ENCODE assay signal across 1 cellular context in the genomic region with DNA sequence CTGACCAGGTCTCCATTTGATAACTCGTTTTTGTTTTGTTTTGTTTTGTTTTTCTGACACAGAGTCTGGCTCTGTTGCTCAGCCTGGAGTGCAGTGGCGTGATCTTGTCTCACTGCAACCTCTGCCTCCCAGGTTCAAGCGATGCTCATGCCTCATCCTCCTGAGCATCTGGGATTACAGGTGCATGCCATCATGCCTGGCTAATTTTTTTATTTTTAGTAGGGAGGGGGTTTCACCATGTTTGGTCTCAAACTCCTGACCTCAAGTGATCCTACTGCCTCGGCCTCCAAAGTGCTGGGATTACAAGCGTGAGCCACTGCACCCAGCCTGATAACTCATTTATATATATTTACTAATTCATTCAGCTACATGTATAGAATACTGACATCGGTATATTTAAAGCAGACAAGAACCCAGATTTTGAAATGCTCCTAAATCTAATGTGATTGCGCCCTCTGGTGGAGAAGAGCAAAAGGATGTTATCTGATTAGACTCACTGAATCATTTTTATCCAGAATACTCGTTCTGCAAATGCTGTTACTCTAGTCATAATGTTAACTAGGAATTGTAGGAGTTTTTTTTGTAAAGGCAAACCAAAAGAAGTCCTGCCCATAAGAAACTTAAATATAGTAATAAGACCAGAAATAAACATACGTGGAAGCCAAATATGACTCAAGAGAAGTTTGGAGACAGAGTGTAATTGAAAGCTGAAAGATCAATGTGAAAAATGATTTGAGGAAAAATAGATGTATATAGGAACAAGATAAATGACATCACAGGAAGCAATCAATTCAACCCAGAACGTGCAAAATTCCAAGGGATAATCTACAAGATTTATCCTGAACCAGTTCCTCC.
A peak's percentile ranks its signal among the peaks of the same experiment; 100 is the strongest.
TF ChIP-seq lines count a peak whose summit lies in the region.

No MANE protein-coding gene starts in this region.

TF ChIP-seq in GM12878, 131 proteins besides CTCF, POLR2A, EP300 and RAD21:
- TF ChIP-seq SMC3 (IDR thresholded peaks at IDR 0.05; ENCODE audit: borderline replicate concordance, low read length) (peak; percentile 71), CBX5 (IDR thresholded peaks at IDR 0.05; ENCODE audit: low read depth) (no peak)
